Comparison of ENCODE assay signal across 1 cellular context in the genomic region with DNA sequence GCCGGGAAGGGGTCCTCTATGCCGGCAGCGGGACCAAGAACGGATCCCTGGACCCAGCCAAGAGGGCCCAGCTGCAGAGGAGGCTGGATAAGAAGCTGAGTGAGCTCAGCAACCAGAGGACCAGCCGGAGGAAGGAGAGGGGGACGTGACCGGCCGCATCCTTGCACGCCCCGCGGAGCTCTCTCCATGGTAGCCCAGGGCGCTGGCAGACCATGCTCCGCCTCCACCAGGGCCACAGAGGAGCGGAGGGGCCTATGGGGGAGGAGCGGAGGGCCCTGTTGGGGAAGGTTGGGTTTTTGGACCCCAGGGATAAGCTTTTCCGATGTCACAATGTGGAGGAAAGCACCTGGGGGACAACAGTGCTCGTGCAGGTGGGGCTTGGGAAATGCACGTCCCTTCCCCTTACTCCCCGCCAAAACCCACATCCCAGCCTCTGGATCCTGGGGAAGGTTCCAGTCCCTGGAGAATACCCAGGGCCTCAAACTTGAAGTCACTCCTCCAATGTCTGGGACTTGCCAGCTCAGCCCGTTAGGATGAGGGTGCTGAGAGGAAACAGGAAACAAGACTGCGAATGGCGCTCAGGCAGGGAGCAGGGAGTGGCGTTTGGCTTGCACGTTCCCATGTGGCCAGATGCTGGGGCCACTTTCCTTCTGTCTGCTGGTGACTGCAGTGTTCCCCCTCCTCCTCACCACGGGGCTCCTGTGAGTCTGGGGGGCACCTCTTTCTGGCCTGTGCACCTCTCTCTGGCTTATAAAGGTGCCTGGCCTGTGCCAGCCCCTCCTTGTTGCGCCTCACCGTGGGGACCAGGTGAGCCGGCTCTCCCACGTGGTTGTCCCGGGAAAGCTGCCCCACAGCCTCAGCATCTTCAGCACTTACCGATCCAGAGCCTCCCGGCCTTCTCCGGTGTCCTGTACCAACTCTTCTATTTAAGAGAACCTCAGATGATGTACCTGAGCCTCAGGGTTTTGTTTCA.
A peak's percentile ranks its signal among the peaks of the same experiment; 100 is the strongest.
TF ChIP-seq lines count a peak whose summit lies in the region.

No MANE protein-coding gene starts in this region.

TF ChIP-seq in HEK293, 187 proteins besides CTCF, POLR2A, EP300 and RAD21:
- 0 out of 2 replicates have a peak, but pooled peaks have one; percentile 25 for TF ChIP-seq REST (tag by site-specific recombination; IDR thresholded peaks at IDR 0.05)
- no peak for TF ChIP-seq GLIS1 (tag by site-specific recombination; IDR thresholded peaks at IDR 0.05)
